Comparison of ENCODE assay signal across 13 cellular contexts in genomic region chr2:104033399-104033798, GRCh38.
A peak's percentile ranks its signal among the peaks of the same experiment; 100 is the strongest.
DNase-seq lines count a peak whose midpoint lies in the region; ATAC-seq, FAIRE-seq and TF ChIP-seq lines count a peak whose summit lies in the region.
"Had no signal": no experiment of that assay in that cellular context is flagged by ENCODE, and none has a peak within 500 bp of the region (broad histone marks: within the 10 kb centered on the region; RNA-seq: fewer than 3 reads in every experiment).

No MANE protein-coding gene starts in this region.

- no peaks in the 10 kb centered on the region for H3K36me3 Mint-ChIP-seq in neural progenitor cell

- no peaks in the 10 kb centered on the region for H4K20me1 ChIP-seq in neural progenitor cell (ENCODE audit: low read depth)

- H3K4me2 ChIP-seq in neural progenitor cell = no peak overlapping the region

- TF ChIP-seq CTCF in GM10266 (IDR thresholded peaks at IDR 0.05; ENCODE audit: control insufficient read depth, insufficient read depth, low read depth, missing control alignments) = peak; percentile 23
- TF ChIP-seq CTCF in bronchial epithelial cell (IDR thresholded peaks at IDR 0.05; ENCODE audit: insufficient read depth, low read length, severe bottlenecking) = no peak
- peak; percentile 87 for TF ChIP-seq CTCF in neural progenitor cell (IDR thresholded peaks at IDR 0.05)

- ATAC-seq in GM18868 (IDR thresholded peaks at IDR 0.05; ENCODE audit: unreplicated experiment) (no peak), GM19455 (IDR thresholded peaks at IDR 0.05; ENCODE audit: unreplicated experiment) (no peak)
- ATAC-seq: left colon; stimulated activated naive CD8-positive, alpha-beta T cell treated with anti-CD3 and anti-CD28 coated beads, Interleukin-15, Interleukin-2, amounts not matched to agents 100 U/mL and 50 U/mL, for 24 hours had no signal

- H3K27ac ChIP-seq in neural progenitor cell = no peak overlapping the region
- H3K27ac ChIP-seq: SJCRH30, skin epidermis had no signal

- H3K9me3 Mint-ChIP-seq in neural progenitor cell = no peaks in the 10 kb centered on the region

- no peaks in the 10 kb centered on the region for H3K79me2 ChIP-seq in neural progenitor cell (ENCODE audit: low read depth)

- no peaks in the 10 kb centered on the region for H3K4me1 ChIP-seq in neural progenitor cell

- no peaks in the 10 kb centered on the region for H3F3A ChIP-seq in neural progenitor cell (ENCODE audit: low read depth)

- no peaks in the 10 kb centered on the region for H3K27me3 ChIP-seq in bronchial epithelial cell (ENCODE audit: control insufficient read depth, insufficient read depth, low read length)
- H3K27me3 ChIP-seq in neural progenitor cell = no peaks in the 10 kb centered on the region
- H3K27me3 ChIP-seq: SJCRH30 had no signal

- no peak overlapping the region for H3K9ac ChIP-seq in neural progenitor cell

- FAIRE-seq in bronchial epithelial cell (lab: Jason Lieb, UNC) = no peak

- no peak overlapping the region for H3K4me3 Mint-ChIP-seq in neural progenitor cell

- no peaks in the 10 kb centered on the region for H3K9me3 ChIP-seq in neural progenitor cell (ENCODE audit: low read depth)
- H3K9me3 ChIP-seq: SJCRH30 had no signal

- H3K36me3 ChIP-seq in bronchial epithelial cell (ENCODE audit: control insufficient read depth, insufficient read depth, low read length) = no peaks in the 10 kb centered on the region
- H3K36me3 ChIP-seq in neural progenitor cell = no peaks in the 10 kb centered on the region
- H3K36me3 ChIP-seq: SJCRH30 had no signal

- H3K27me3 Mint-ChIP-seq in neural progenitor cell (ENCODE audit: insufficient read depth, low read depth) = no peaks in the 10 kb centered on the region

- DNase-seq in GM10266 (ENCODE audit: extremely low spot score) = no peak
- peak; percentile 18 for DNase-seq in LoVo (ENCODE audit: low spot score)
- DNase-seq in bronchial epithelial cell (ENCODE audit: low read depth) = peak; percentile 12
- DNase-seq in neural progenitor cell (ENCODE audit: low spot score) = peak; percentile 61
- no peak for DNase-seq in effector CD8-positive, alpha-beta T cell (lab: John Stamatoyannopoulos, UW)
- DNase-seq: activated T-cell treated with anti-CD3 and anti-CD28 coated beads for 4 hours; HCEC 1CT; left colon; stimulated activated naive CD8-positive, alpha-beta T cell treated with anti-CD3 and anti-CD28 coated beads, Interleukin-15, Interleukin-2, amounts not matched to agents 100 U/mL and 50 U/mL, for 24 hours had no signal

- peaks cover 9% of the 10 kb centered on the region for H3K4me1 Mint-ChIP-seq in neural progenitor cell

- no peak overlapping the region for H2AFZ ChIP-seq in neural progenitor cell (replicated peaks)

- H3K27ac Mint-ChIP-seq in neural progenitor cell = no peak overlapping the region

- H3K4me3 ChIP-seq in bronchial epithelial cell (ENCODE audit: low read depth, low read length) (no peak overlapping the region), neural progenitor cell (no peak overlapping the region)
- H3K4me3 ChIP-seq: SJCRH30, skin epidermis had no signal

Comparison
In these comparisons a context has a peak if more than half of its experiments do, and no peak if none do; other contexts are left out.
1. DNase-seq: peak in LoVo (single experiment), bronchial epithelial cell (single experiment) and neural progenitor cell (single experiment); none in GM10266 (single experiment) and effector CD8-positive, alpha-beta T cell (single experiment).